In the genomic region with DNA sequence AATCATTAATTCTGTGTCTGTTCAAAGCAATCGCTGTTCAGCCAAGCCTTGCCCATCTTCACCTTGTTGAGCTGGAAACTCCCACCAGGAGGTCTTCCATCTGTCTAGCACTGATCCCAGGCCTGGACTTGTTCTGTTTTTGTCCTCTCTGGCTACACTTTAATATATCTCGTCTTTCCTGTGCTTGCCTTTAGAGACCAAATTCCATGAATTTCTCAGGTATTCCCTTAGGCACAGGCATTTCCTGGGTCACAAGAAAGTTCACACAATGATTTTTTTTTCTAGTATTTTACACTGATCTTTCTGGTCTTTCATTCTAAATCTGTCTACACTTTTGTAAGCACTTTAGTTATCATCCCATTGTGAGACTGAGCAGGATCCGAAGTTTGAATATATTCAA, we compare ENCODE assay signal across 13 cellular contexts.
"Had no signal": no experiment of that assay in that cellular context is flagged by ENCODE, and none has a peak within 500 bp of the region (broad histone marks: within the 10 kb centered on the region; RNA-seq: fewer than 3 reads in every experiment).

No MANE protein-coding gene starts in this region.

- FAIRE-seq: TTC549 had no signal

- H3K27me3 ChIP-seq: right lobe of liver had no signal

- H3K27me3 Mint-ChIP-seq: activated T-cell treated with anti-CD3 and anti-CD28 coated beads, Interleukin-2, amount 50 U/mL, for 24 hours; effector memory CD8-positive, alpha-beta T cell; stimulated activated naive B cell treated with anti-CD40 and anti-IgM and Interleukin-4, amounts not matched to agents 10 μg/mL and 1 μg/mL and 100 μg/mL, for 72 hours had no signal

- H3K4me3 Mint-ChIP-seq: activated T-cell treated with anti-CD3 and anti-CD28 coated beads, Interleukin-2, amount 50 U/mL, for 24 hours; effector memory CD8-positive, alpha-beta T cell; stimulated activated naive B cell treated with anti-CD40 and anti-IgM and Interleukin-4, amounts not matched to agents 10 μg/mL and 1 μg/mL and 100 μg/mL, for 72 hours; type B pancreatic cell had no signal

- DNase-seq: activated CD4-positive, alpha-beta T cell treated with anti-CD3 and anti-CD28 coated beads, Interleukin-2, amount 50 U/mL, for 1 hour; activated CD4-positive, CD25-positive, alpha-beta regulatory T cell; activated T-cell treated with anti-CD3 and anti-CD28 coated beads, Interleukin-2, amount 50 U/mL, for 24 hours; central memory CD4-positive, alpha-beta T cell; effector memory CD8-positive, alpha-beta T cell; left cardiac atrium; psoas muscle; right lobe of liver; stimulated activated naive B cell treated with anti-CD40 and anti-IgM and Interleukin-4, amounts not matched to agents 10 μg/mL and 1 μg/mL and 100 μg/mL, for 72 hours had no signal

- H3K36me3 Mint-ChIP-seq: stimulated activated naive B cell treated with anti-CD40 and anti-IgM and Interleukin-4, amounts not matched to agents 10 μg/mL and 1 μg/mL and 100 μg/mL, for 72 hours; type B pancreatic cell had no signal

- H3K27ac Mint-ChIP-seq: activated T-cell treated with anti-CD3 and anti-CD28 coated beads, Interleukin-2, amount 50 U/mL, for 24 hours; type B pancreatic cell had no signal

- H3K4me1 ChIP-seq: psoas muscle, right lobe of liver had no signal

- H3K27ac ChIP-seq: psoas muscle, right lobe of liver had no signal

- ATAC-seq: effector memory CD8-positive, alpha-beta T cell; left cardiac atrium; psoas muscle; right lobe of liver; SK-N-SH treated with all-trans-retinoic acid at 6 μM for 48 hours; stimulated activated naive B cell treated with anti-CD40 and anti-IgM and Interleukin-4, amounts not matched to agents 10 μg/mL and 1 μg/mL and 100 μg/mL, for 72 hours had no signal

- H3K9me3 Mint-ChIP-seq: activated T-cell treated with anti-CD3 and anti-CD28 coated beads, Interleukin-2, amount 50 U/mL, for 24 hours; effector memory CD8-positive, alpha-beta T cell; type B pancreatic cell had no signal

- H3K4me3 ChIP-seq: lung, psoas muscle, right lobe of liver had no signal

- H3K36me3 ChIP-seq: right lobe of liver had no signal

- H3K9me3 ChIP-seq: psoas muscle, right lobe of liver had no signal
